ENCODE assay signal across 17 cellular contexts in genomic region chr7:127934711-127935110, GRCh38.
DNase-seq lines count a peak whose midpoint lies in the region; ATAC-seq and TF ChIP-seq lines count a peak whose summit lies in the region.
"Had no signal": no experiment of that assay in that cellular context is flagged by ENCODE, and none has a peak within 500 bp of the region (broad histone marks: within the 10 kb centered on the region; RNA-seq: fewer than 3 reads in every experiment).

No MANE protein-coding gene starts in this region.

- no peaks in the 10 kb centered on the region for H3K9me3 ChIP-seq in HCT116 (ENCODE audit: control insufficient read depth in 1 of 2, insufficient read depth in 1 of 2, low read depth in 1 of 2, low read length in 2 of 2)
- no peaks in the 10 kb centered on the region for H3K9me3 ChIP-seq in Panc1 (ENCODE audit: control insufficient read depth, insufficient read depth, low read depth, low read length)
- no peaks in the 10 kb centered on the region for H3K9me3 ChIP-seq in trophoblast cell (ENCODE audit: insufficient read depth, low read depth, low read length)
- no peaks in the 10 kb centered on the region for H3K9me3 ChIP-seq in upper lobe of right lung
- H3K9me3 ChIP-seq: HAP-1 had no signal

- TSS peak; percentile 2 for BruUV-seq in HCT116 (replicated peaks; lab: Mats Ljungman, UMichigan)
- BruUV-seq in Panc1 (replicated peaks; lab: Mats Ljungman, UMichigan): TSS peak; percentile 17

- H3K23ac ChIP-seq in trophoblast cell (ENCODE audit: low read length): no peak overlapping the region

- ATAC-seq in HCT116: no peak
- no peak for ATAC-seq in Panc1
- no peak for ATAC-seq in upper lobe of right lung

- H3K36me3 Mint-ChIP-seq in chondrocyte (ENCODE audit: low read depth): peaks cover 20% of the 10 kb centered on the region

- H2AK5ac ChIP-seq in trophoblast cell (ENCODE audit: low read length): no peak overlapping the region

- H4K12ac ChIP-seq in trophoblast cell (ENCODE audit: low read depth, low read length): no peak overlapping the region

- no peaks in the 10 kb centered on the region for H3K9me2 ChIP-seq in HCT116 (ENCODE audit: insufficient read depth)

- no peak for TF ChIP-seq POLR2A in HCT116 (IDR thresholded peaks at IDR 0.05; ENCODE audit: borderline replicate concordance, extremely low read depth, insufficient read depth, insufficient read length)

- no peak overlapping the region for H4K8ac ChIP-seq in trophoblast cell (ENCODE audit: low read depth, low read length)

- TF ChIP-seq CTCF in HCT116 (IDR thresholded peaks at IDR 0.05 in 2 of 3, conservative IDR thresholded peaks at IDR 0.05 in 1 of 3; ENCODE audit: borderline replicate concordance in 1 of 3, insufficient read depth in 1 of 3, low read depth in 2 of 3, low read length in 2 of 3) (no peak), Panc1 (IDR thresholded peaks at IDR 0.05) (no peak), chondrocyte (IDR thresholded peaks at IDR 0.05) (no peak), upper lobe of right lung (IDR thresholded peaks at IDR 0.05) (no peak)

- H3K4me1 Mint-ChIP-seq in chondrocyte (ENCODE audit: low read depth): peaks cover 39% of the 10 kb centered on the region

- H3K27me3 ChIP-seq in HCT116 (ENCODE audit: insufficient read depth, low read length) (no peaks in the 10 kb centered on the region), Panc1 (ENCODE audit: control insufficient read depth, insufficient read depth, low read length) (no peaks in the 10 kb centered on the region), trophoblast cell (ENCODE audit: insufficient read depth, low read length) (no peaks in the 10 kb centered on the region), upper lobe of right lung (no peaks in the 10 kb centered on the region)

- H3K36me3 ChIP-seq in HCT116 (ENCODE audit: control insufficient read depth in 1 of 2, insufficient read depth in 2 of 2, low read length in 2 of 2): peaks cover 8 to 19% of the 10 kb centered on the region in 2 experiments; a peak in 2 of 4 replicates
- H3K36me3 ChIP-seq in Panc1 (ENCODE audit: control insufficient read depth, insufficient read depth, low read length): 0 out of 2 replicates have a peak, but pooled peaks cover 2% of the 10 kb centered on the region
- H3K36me3 ChIP-seq in trophoblast cell (ENCODE audit: control insufficient read depth in 1 of 2, insufficient read depth in 2 of 2, low read length in 2 of 2): peaks cover 6 to 28% of the 10 kb centered on the region in 2 experiments
- H3K36me3 ChIP-seq in upper lobe of right lung: peaks cover 21% of the 10 kb centered on the region

- no peak overlapping the region for H3K4ac ChIP-seq in trophoblast cell (ENCODE audit: low read depth, low read length)

- H3K9me3 Mint-ChIP-seq in chondrocyte (ENCODE audit: low read depth): peaks cover 5% of the 10 kb centered on the region
- H3K9me3 Mint-ChIP-seq: CD4-positive, alpha-beta memory T cell had no signal

- in situ Hi-C loops in Panc1 (cut with HindIII; ENCODE audit: low pct_unique_long_range_greater_than_20kb, low sequenced_read_pairs): no loop called here

- no peak for DNase-seq in HCT116 (ENCODE audit: low read depth, low spot score)
- DNase-seq in Panc1 (ENCODE audit: low read depth, low spot score): no peak
- DNase-seq in chondrocyte (ENCODE audit: low spot score): no peak
- peak; percentile 66 to 76 for DNase-seq in trophoblast cell
- DNase-seq in GM03348 (ENCODE audit: low spot score): no peak
- no peak for DNase-seq in nucleus accumbens (lab: John Stamatoyannopoulos, UW)
- no peak for DNase-seq in upper lobe of right lung
- DNase-seq in NCI-H524 treated with DMSO at 0.1 percent for 48 hours (lab: John Stamatoyannopoulos, UW): no peak
- DNase-seq: C1 segment of cervical spinal cord; Calu3; CD4-positive, alpha-beta memory T cell; COR-L47; DMS53; DMS79 treated with DMSO at 0.1 percent for 48 hours; GF-D8; GOT3 had no signal

- H2BK12ac ChIP-seq in trophoblast cell (ENCODE audit: low read length): no peak overlapping the region

- H2BK5ac ChIP-seq in trophoblast cell (ENCODE audit: low read depth, low read length, poor library complexity): no peak overlapping the region

- no peak overlapping the region for H3K4me2 ChIP-seq in HCT116 (ENCODE audit: low read length)
- H3K4me2 ChIP-seq in trophoblast cell (ENCODE audit: low read length): no peak overlapping the region

- no CpG with 5 or more reads among the region's 5 CpGs for WGBS in trophoblast cell (ENCODE audit: extremely low coverage, insufficient coverage, insufficient read length)

- H3K27ac ChIP-seq in HCT116 (ENCODE audit: low read depth, low read length) (no peak overlapping the region), Panc1 (ENCODE audit: low read length) (no peak overlapping the region), trophoblast cell (ENCODE audit: low read depth, low read length) (no peak overlapping the region), upper lobe of right lung (no peak overlapping the region)

- no peak overlapping the region for H3K4me3 ChIP-seq in HCT116 (replicated peaks in 1 of 2; ENCODE audit: low read depth in 1 of 2, low read length in 2 of 2)
- H3K4me3 ChIP-seq in Panc1 (ENCODE audit: low read depth in 2 of 2, low read length in 2 of 2): no peak overlapping the region
- no peak overlapping the region for H3K4me3 ChIP-seq in trophoblast cell (ENCODE audit: low read depth, low read length)
- H3K4me3 ChIP-seq in upper lobe of right lung: no peak overlapping the region
- H3K4me3 ChIP-seq: HAP-1 had no signal

- H3K4me1 ChIP-seq in HCT116 (ENCODE audit: control insufficient read depth in 1 of 2, insufficient read depth in 2 of 2, low read length in 2 of 2) (peaks cover 0 to 4% of the 10 kb centered on the region in 2 experiments; a peak in 1 of 4 replicates), Panc1 (ENCODE audit: control insufficient read depth, insufficient read depth, low read length) (no peaks in the 10 kb centered on the region), trophoblast cell (ENCODE audit: control insufficient read depth in 1 of 2, insufficient read depth in 2 of 2, low read length in 2 of 2) (no peaks in the 10 kb centered on the region), upper lobe of right lung (no peaks in the 10 kb centered on the region)
- H3K4me1 ChIP-seq: HAP-1 had no signal

- no peaks in the 10 kb centered on the region for H3K79me1 ChIP-seq in trophoblast cell (ENCODE audit: low read length)

- H2BK120ac ChIP-seq in trophoblast cell (ENCODE audit: insufficient read depth, low read length, poor library complexity): no peak overlapping the region

- H3K79me2 ChIP-seq in HCT116 (ENCODE audit: insufficient read depth, low read length) (peaks cover 4% of the 10 kb centered on the region; the same call in 1 of the 2 replicates), trophoblast cell (ENCODE audit: control insufficient read depth, insufficient read depth, low read length, poor library complexity) (no peaks in the 10 kb centered on the region)

- POLR2A ChIA-PET in HCT116 (lab: Charles Lee) (no interaction called here), Panc1 (lab: Charles Lee) (no interaction called here)

- no peak overlapping the region for H3K14ac ChIP-seq in trophoblast cell (ENCODE audit: low read length)

- H4K91ac ChIP-seq in trophoblast cell (ENCODE audit: low read depth, low read length): no peak overlapping the region

- H3K27me3 Mint-ChIP-seq in chondrocyte (ENCODE audit: low read depth): no peaks in the 10 kb centered on the region
- H3K27me3 Mint-ChIP-seq: CD4-positive, alpha-beta memory T cell had no signal

- H2AFZ ChIP-seq in HCT116 (ENCODE audit: low read depth, low read length, poor library complexity, severe bottlenecking) (no peak overlapping the region), trophoblast cell (ENCODE audit: insufficient read depth, low read length, poor library complexity) (no peak overlapping the region)

- H3K9ac ChIP-seq in HCT116 (ENCODE audit: low read length) (no peak overlapping the region), trophoblast cell (ENCODE audit: low read length) (no peak overlapping the region)

- H4K20me1 ChIP-seq in HCT116 (ENCODE audit: insufficient read depth): no peaks in the 10 kb centered on the region; the same call in 1 of the 2 replicates

- CTCF ChIA-PET in HCT116 (lab: Charles Lee): no interaction called here
- CTCF ChIA-PET in Panc1 (lab: Charles Lee): interaction anchor here (0.6 kb wide), 1 partner anchor 203 kb away, joined by 3 read pairs; no protein-coding TSS in a partner anchor

- RAD21 ChIA-PET in HCT116 (lab: Charles Lee; ENCODE audit: low non-redundant PET in 1 of 2, low total read pairs in 2 of 2, uncharacterized antibody in 2 of 2, unreplicated experiment in 2 of 2): no interaction called here

- H3K27ac Mint-ChIP-seq in chondrocyte (ENCODE audit: unreplicated experiment): peak overlapping the region; percentile 65

- TF ChIP-seq RAD21 in HCT116 (IDR thresholded peaks at IDR 0.05; ENCODE audit: low read depth): no peak

- no peak overlapping the region for H3K4me3 Mint-ChIP-seq in chondrocyte (ENCODE audit: unreplicated experiment)
- H3K4me3 Mint-ChIP-seq: CD4-positive, alpha-beta memory T cell had no signal

- no peak overlapping the region for H3K18ac ChIP-seq in trophoblast cell (ENCODE audit: low read length)

- intact Hi-C loops in HCT116 (cut with micrococcal nuclease): no loop called here
- intact Hi-C loops in Panc1 (cut with micrococcal nuclease; ENCODE audit: unreplicated experiment): no loop called here
- intact Hi-C loops in upper lobe of right lung (cut with DNase I): no loop called here

TF ChIP-seq in HCT116, 20 proteins besides CTCF, POLR2A, EP300 and RAD21 (continues in another document):
- TF ChIP-seq MAX (IDR thresholded peaks at IDR 0.05) (no peak), EGR1 (IDR thresholded peaks at IDR 0.05; ENCODE audit: low read depth) (no peak), ATF3 (IDR thresholded peaks at IDR 0.05) (no peak), ZNF274 (IDR thresholded peaks at IDR 0.05; ENCODE audit: low read depth, low read length) (no peak), JUND (IDR thresholded peaks at IDR 0.05) (no peak), EZH2phosphoT487 (IDR thresholded peaks at IDR 0.05; ENCODE audit: borderline replicate concordance) (no peak), POLR2AphosphoS5 (IDR thresholded peaks at IDR 0.05; ENCODE audit: low read depth, low read length) (no peak)

Comparison
In these comparisons a context has a peak if more than half of its experiments do, and no peak if none do; other contexts are left out.
1. DNase-seq: peak in trophoblast cell (2 of 2); none in HCT116 (single experiment), Panc1 (single experiment), chondrocyte (single experiment), GM03348 (single experiment), nucleus accumbens (0 of 56), upper lobe of right lung (single experiment) and NCI-H524 treated with DMSO at 0.1 percent for 48 hours (single experiment).